Comparison of ENCODE assay signal across 8 cellular contexts in the genomic region with DNA sequence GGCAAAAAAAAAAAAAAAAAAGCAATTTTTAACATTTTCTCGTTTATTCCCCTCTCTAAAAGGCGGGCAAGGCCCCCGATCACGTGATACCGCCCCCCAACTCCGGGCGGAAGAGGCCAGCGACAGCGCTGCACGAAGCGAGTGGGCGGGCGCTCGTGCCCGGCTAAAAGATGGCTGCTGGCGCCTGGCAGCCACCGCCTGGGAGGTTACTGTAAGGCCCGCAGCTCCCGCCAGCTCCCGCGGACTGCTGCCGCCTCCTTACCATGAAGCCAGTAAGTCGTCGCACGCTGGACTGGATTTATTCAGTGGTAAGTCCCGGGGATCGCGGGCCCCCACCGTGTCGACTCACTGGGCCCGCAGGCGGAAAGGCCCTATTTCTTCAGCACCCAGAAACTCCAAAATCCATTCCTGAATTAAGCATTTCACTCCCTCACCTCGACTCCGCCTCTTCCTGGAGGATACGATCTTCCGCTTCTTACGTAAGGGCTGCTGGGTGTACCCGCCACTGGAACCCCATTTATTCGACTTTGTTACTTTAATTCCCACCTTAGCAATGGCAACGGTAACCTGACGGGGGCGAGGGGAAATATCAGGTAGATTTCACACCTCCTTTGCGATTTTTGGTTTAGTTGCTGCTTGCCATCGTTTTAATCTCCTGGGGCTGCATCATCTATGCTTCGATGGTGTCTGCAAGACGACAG. TPM values are rescaled to one million over a fixed set of nuclear protein-coding genes. Genes with fewer than 3 reads are reported as not detected.
DNase-seq lines count a peak whose midpoint lies in the region; ATAC-seq, FAIRE-seq and TF ChIP-seq lines count a peak whose summit lies in the region.

A gene with protein sequence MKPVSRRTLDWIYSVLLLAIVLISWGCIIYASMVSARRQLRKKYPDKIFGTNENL (plus strand): TSS at position 156 of the 701 bp plus-strand sequence. CDS start 108 bp downstream, at position 264.
A gene (minus strand): TSS at position 415 of the 701 bp plus-strand sequence. CDS start 150 bp downstream, at position 265.

- no peak for TF ChIP-seq CTCF in NB4 (IDR thresholded peaks at IDR 0.05; ENCODE audit: low read depth, low read length)

- ATAC-seq in HG02571 (IDR thresholded peaks at IDR 0.05; ENCODE audit: unreplicated experiment) = peak; percentile 62

- peak within 1 kb of the TSS; percentile 88 for H3K4me3 ChIP-seq in GM08714 (ENCODE audit: low read length)
- H3K4me3 ChIP-seq in NB4 (ENCODE audit: low read depth, low read length) = peak within 1 kb of the TSS; percentile 91

- DNase-seq in NB4 (ENCODE audit: low read depth) (peak; percentile 99), SK-N-DZ (ENCODE audit: low spot score) (peak; percentile 87), frontal cortex (ENCODE audit: low spot score in 2 of 2) (peak; percentile 83 to 85), nucleus accumbens (lab: John Stamatoyannopoulos, UW) (peak; percentile 23 to 96 (median 88)), superior temporal gyrus (ENCODE audit: extremely low spot score) (peak; percentile 97)
- peak; percentile 91 for DNase-seq in activated naive CD4-positive, alpha-beta T cell treated with Interleukin-2 at 50 U/mL for 16 hours

- FAIRE-seq in frontal cortex (lab: Jason Lieb, UNC) = no peak

- TF ChIP-seq POLR2A in NB4 (IDR thresholded peaks at IDR 0.05; ENCODE audit: extremely low read depth, insufficient read length) = peak; percentile 90

RNA-seq across cellular contexts. Expression of the first gene that starts in this region (rescaled TPM):
- 2.0 and 2.8 TPM in 2 replicates for polyA plus RNA-seq in SK-N-DZ (2014; cell fraction: cytosol; rRNA removed)
- 1.6 and 6.0 TPM in 2 replicates for polyA plus RNA-seq in SK-N-DZ (2014; cell fraction: nucleus; rRNA removed)
- 3.3 TPM for total RNA-seq in frontal cortex

RNA-seq across cellular contexts. Expression of the second gene that starts in this region (rescaled TPM):
- polyA plus RNA-seq in SK-N-DZ (2014; cell fraction: cytosol; rRNA removed) = 10.8 and 12.8 TPM in 2 replicates
- 9.7 and 10.1 TPM in 2 replicates for polyA plus RNA-seq in SK-N-DZ (2014; cell fraction: nucleus; rRNA removed)
- 59.1 TPM for total RNA-seq in frontal cortex

Comparison
In these comparisons a context has a peak if more than half of its experiments do, and no peak if none do; other contexts are left out.
1. Peak in every context shown above with its lines: DNase-seq, ATAC-seq and H3K4me3 ChIP-seq.